ENCODE assay signal across 18 cellular contexts in the genomic region with DNA sequence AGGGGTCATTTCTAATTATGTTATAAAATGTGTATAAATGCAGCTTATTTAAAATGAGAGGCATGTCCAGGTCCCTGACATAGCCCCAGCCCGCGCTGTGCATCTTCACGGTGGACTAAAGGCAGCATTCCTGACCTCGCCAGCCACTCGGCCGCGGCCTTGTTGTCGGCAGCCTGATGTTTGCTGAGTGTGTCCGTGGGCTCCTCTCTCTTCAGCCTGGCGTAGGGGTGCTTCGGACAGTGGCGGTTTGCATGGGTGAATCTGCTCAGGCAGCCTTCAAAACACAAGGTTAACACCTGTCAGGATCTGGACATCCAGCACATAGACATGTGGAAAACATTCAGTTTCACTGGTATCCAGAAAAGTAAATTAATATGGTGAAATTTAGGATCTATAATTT.
"Had no signal": no experiment of that assay in that cellular context is flagged by ENCODE, and none has a peak within 500 bp of the region (broad histone marks: within the 10 kb centered on the region; RNA-seq: fewer than 3 reads in every experiment).

No MANE protein-coding gene starts in this region.

- H3K4me3 Mint-ChIP-seq: activated T-helper 17 cell treated with anti-CD3 and anti-CD28 coated beads, Interleukin-2, amount 50 U/mL, for 72 hours; central memory CD8-positive, alpha-beta T cell; neural crest cell; stimulated activated naive CD8-positive, alpha-beta T cell treated with anti-CD3 and anti-CD28 coated beads, Interleukin-15, amount 100 ng/mL, for 72 hours had no signal

- H3K4me3 ChIP-seq: ascending aorta, gastrocnemius medialis, heart left ventricle, left lung, psoas muscle, smooth muscle cell, upper lobe of right lung had no signal

- H3K27me3 Mint-ChIP-seq: activated T-helper 17 cell treated with anti-CD3 and anti-CD28 coated beads, Interleukin-2, amount 50 U/mL, for 72 hours; central memory CD8-positive, alpha-beta T cell; stimulated activated naive CD8-positive, alpha-beta T cell treated with anti-CD3 and anti-CD28 coated beads, Interleukin-15, amount 100 ng/mL, for 72 hours had no signal

- DNase-seq: activated CD4-positive, alpha-beta T cell treated with anti-CD3 and anti-CD28 coated beads, Interleukin-2, amount 50 U/mL, for 1 hour; activated CD4-positive, CD25-positive, alpha-beta regulatory T cell treated with anti-CD3 and anti-CD28 coated beads, Interleukin-2, amount 50 U/mL, for 72 hours; activated naive CD4-positive, alpha-beta T cell treated with Interleukin-2 at 50 U/mL for 16 hours; cortex of kidney; effector CD4-positive, alpha-beta T cell; gastrocnemius medialis; heart left ventricle; left lung; psoas muscle; right cardiac atrium; stimulated activated CD4-positive, alpha-beta T cell treated with anti-CD3 and anti-CD28 coated beads, Interleukin-4, amount 100 ng/mL, for 1 hour; stimulated activated naive CD8-positive, alpha-beta T cell treated with anti-CD3 and anti-CD28 coated beads, Interleukin-15, amount 100 ng/mL, for 72 hours; upper lobe of right lung had no signal

- H3K27ac ChIP-seq: ascending aorta, gastrocnemius medialis, heart left ventricle, left lung, psoas muscle, upper lobe of right lung had no signal

- H3K27me3 ChIP-seq: ascending aorta, gastrocnemius medialis, heart left ventricle, left lung, upper lobe of right lung had no signal

- H3K27ac Mint-ChIP-seq: stimulated activated naive CD8-positive, alpha-beta T cell treated with anti-CD3 and anti-CD28 coated beads, Interleukin-15, amount 100 ng/mL, for 72 hours had no signal

- H3K36me3 ChIP-seq: ascending aorta, gastrocnemius medialis, left lung, upper lobe of right lung had no signal

- H3K9me3 ChIP-seq: ascending aorta, gastrocnemius medialis, heart left ventricle, left lung, psoas muscle, upper lobe of right lung had no signal

- H3K4me1 Mint-ChIP-seq: central memory CD8-positive, alpha-beta T cell; stimulated activated naive CD8-positive, alpha-beta T cell treated with anti-CD3 and anti-CD28 coated beads, Interleukin-15, amount 100 ng/mL, for 72 hours had no signal

- H3K9me3 Mint-ChIP-seq: activated T-helper 17 cell treated with anti-CD3 and anti-CD28 coated beads, Interleukin-2, amount 50 U/mL, for 72 hours; central memory CD8-positive, alpha-beta T cell; neural crest cell; stimulated activated naive CD8-positive, alpha-beta T cell treated with anti-CD3 and anti-CD28 coated beads, Interleukin-15, amount 100 ng/mL, for 72 hours had no signal

- ATAC-seq: activated T-helper 17 cell treated with anti-CD3 and anti-CD28 coated beads, Interleukin-2, amount 50 U/mL, for 72 hours; gastrocnemius medialis; heart left ventricle; left lung; psoas muscle; right cardiac atrium; stimulated activated naive CD8-positive, alpha-beta T cell treated with anti-CD3 and anti-CD28 coated beads, Interleukin-15, amount 100 ng/mL, for 72 hours; upper lobe of right lung had no signal

- H3K4me1 ChIP-seq: gastrocnemius medialis, left lung, psoas muscle, upper lobe of right lung had no signal
